ENCODE assay signal across 27 cellular contexts in the genomic region with DNA sequence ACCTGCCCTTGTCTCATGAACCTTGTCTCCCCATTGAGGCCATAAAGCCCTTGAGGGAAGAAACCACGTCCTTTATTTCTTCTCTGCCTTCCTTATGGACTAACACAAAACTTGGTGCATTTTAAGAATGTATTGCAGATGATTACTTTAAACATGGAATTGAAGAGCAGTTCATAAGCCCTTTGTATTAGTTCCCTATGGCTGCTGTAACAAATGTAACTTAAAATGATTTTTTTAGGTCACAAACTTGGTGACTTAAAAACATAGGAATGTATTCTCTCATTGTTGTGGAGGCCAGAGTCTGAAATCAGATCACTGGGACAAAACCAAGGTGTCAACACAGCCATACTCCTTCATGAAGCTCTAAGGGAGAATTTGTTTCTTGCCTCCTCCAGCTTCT.
DNase-seq lines count a peak whose midpoint lies in the region; ATAC-seq, FAIRE-seq and TF ChIP-seq lines count a peak whose summit lies in the region.
"Had no signal": no experiment of that assay in that cellular context is flagged by ENCODE, and none has a peak within 500 bp of the region (broad histone marks: within the 10 kb centered on the region; RNA-seq: fewer than 3 reads in every experiment).

No MANE protein-coding gene starts in this region.

- TF ChIP-seq POLR2A in HCT116 (IDR thresholded peaks at IDR 0.05; ENCODE audit: borderline replicate concordance, extremely low read depth, insufficient read depth, insufficient read length), result no peak
- no peak for TF ChIP-seq POLR2A in IMR-90 (IDR thresholded peaks at IDR 0.05; ENCODE audit: low read depth, low read length)
- no peak for TF ChIP-seq POLR2A in K562 (conservative IDR thresholded peaks at IDR 0.05)

- H4K5ac ChIP-seq in IMR-90 (ENCODE audit: low read depth, low read length), result no peak overlapping the region

- in situ Hi-C loops in IMR-90 (cut with MboI; ENCODE audit: low sequenced_read_pairs) (no loop called here), K562 (cut with MboI) (no loop called here)

- H3K79me2 ChIP-seq in HCT116 (ENCODE audit: insufficient read depth, low read length) (no peaks in the 10 kb centered on the region), K562 (ENCODE audit: control insufficient read depth, insufficient read depth, low read length) (no peaks in the 10 kb centered on the region)

- H3K23ac ChIP-seq in IMR-90 (ENCODE audit: low read depth, low read length) (no peak overlapping the region), mesenchymal stem cell (ENCODE audit: low read length in 2 of 2) (no peak overlapping the region)

- H2BK20ac ChIP-seq in IMR-90 (ENCODE audit: low read depth, low read length), result peak overlapping the region; percentile 22; the same call in 1 of the 2 replicates

- ATAC-seq in HCT116, result no peak
- no peak for ATAC-seq in IMR-90 (ENCODE audit: low read depth)
- ATAC-seq in K562, result no peak
- ATAC-seq in GM21619 (IDR thresholded peaks at IDR 0.05; ENCODE audit: unreplicated experiment), result no peak
- ATAC-seq: GM12878 had no signal

- intact Hi-C loops in HCT116 (cut with micrococcal nuclease), result no loop called here
- intact Hi-C loops in IMR-90 (cut with micrococcal nuclease), result no loop called here
- intact Hi-C loops in K562 (cut with micrococcal nuclease), result no loop called here

- no peaks in the 10 kb centered on the region for H4K20me1 ChIP-seq in HCT116 (ENCODE audit: insufficient read depth)
- H4K20me1 ChIP-seq in IMR-90 (ENCODE audit: insufficient read depth, low read length), result no peaks in the 10 kb centered on the region
- no peaks in the 10 kb centered on the region for H4K20me1 ChIP-seq in K562 (replicated peaks; ENCODE audit: control insufficient read depth, insufficient read depth, low read length)
- H4K20me1 ChIP-seq: BLaER1 had no signal

- H2BK5ac ChIP-seq in IMR-90 (ENCODE audit: low read depth, low read length, poor library complexity, severe bottlenecking) (no peak overlapping the region), mesenchymal stem cell (ENCODE audit: low read depth, low read length, poor library complexity, severe bottlenecking) (no peak overlapping the region)

- no peak overlapping the region for H3K4me3 ChIP-seq in HCT116 (replicated peaks in 1 of 2; ENCODE audit: low read depth in 1 of 2, low read length in 2 of 2)
- no peak overlapping the region for H3K4me3 ChIP-seq in IMR-90 (ENCODE audit: insufficient read depth, low read depth, low read length)
- no peak overlapping the region for H3K4me3 ChIP-seq in K562
- no peak overlapping the region for H3K4me3 ChIP-seq in mesenchymal stem cell (ENCODE audit: insufficient read depth in 1 of 2, low read depth in 1 of 2, low read length in 2 of 2)
- H3K4me3 ChIP-seq: BLaER1, GM12878 had no signal

- dilution Hi-C loops in IMR-90 (cut with HindIII; ENCODE audit: low sequenced_read_pairs, unreplicated experiment), result no loop called here

- H2AK5ac ChIP-seq in IMR-90 (ENCODE audit: low read depth, low read length) (peak overlapping the region; percentile 31; the same call in 1 of the 2 replicates), mesenchymal stem cell (ENCODE audit: low read length, severe bottlenecking) (no peak overlapping the region)

- H3K9ac ChIP-seq in HCT116 (ENCODE audit: low read length), result no peak overlapping the region
- H3K9ac ChIP-seq in IMR-90 (ENCODE audit: low read depth, low read length), result no peak overlapping the region
- no peak overlapping the region for H3K9ac ChIP-seq in K562 (ENCODE audit: insufficient read depth in 1 of 2, low read depth in 2 of 2, low read length in 2 of 2)
- no peak overlapping the region for H3K9ac ChIP-seq in mesenchymal stem cell (ENCODE audit: low read length)
- H3K9ac ChIP-seq: BLaER1 had no signal

- no peak overlapping the region for H3K4ac ChIP-seq in IMR-90 (ENCODE audit: low read depth, low read length)
- H3K4ac ChIP-seq in mesenchymal stem cell (ENCODE audit: low read depth in 1 of 2, low read length in 2 of 2), result no peak overlapping the region

- no peak for TF ChIP-seq RAD21 in HCT116 (IDR thresholded peaks at IDR 0.05; ENCODE audit: low read depth)
- no peak for TF ChIP-seq RAD21 in IMR-90 (IDR thresholded peaks at IDR 0.05; ENCODE audit: low read length)
- TF ChIP-seq RAD21 in K562 (CRISPR knock-in tag; conservative IDR thresholded peaks at IDR 0.05 in 1 of 2, IDR thresholded peaks at IDR 0.05 in 1 of 2), result no peak

- POLR2A ChIA-PET in HCT116 (lab: Charles Lee) (no interaction called here), IMR-90 (lab: Charles Lee; ENCODE audit: unreplicated experiment) (no interaction called here), K562 (lab: Yijun Ruan, JAX) (no interaction called here)

- peak overlapping the region; percentile 29 to 49 for H2BK12ac ChIP-seq in mesenchymal stem cell (ENCODE audit: low read length in 2 of 2)

- CTCF ChIA-PET in HCT116 (lab: Charles Lee), result no interaction called here
- CTCF ChIA-PET in IMR-90 (lab: Yijun Ruan, JAX), result no interaction called here
- CTCF ChIA-PET in K562 (lab: Yijun Ruan, JAX; ENCODE audit: low intra/inter-chr PET ratio), result no interaction called here

- H3K4me1 ChIP-seq in HCT116 (ENCODE audit: control insufficient read depth in 1 of 2, insufficient read depth in 2 of 2, low read length in 2 of 2), result peaks cover 31 to 36% of the 10 kb centered on the region in 2 experiments
- H3K4me1 ChIP-seq in IMR-90 (ENCODE audit: control insufficient read depth, insufficient read depth, low read length), result peaks cover 15% of the 10 kb centered on the region
- H3K4me1 ChIP-seq in K562 (replicated peaks in 1 of 2; ENCODE audit: control insufficient read depth in 2 of 2, insufficient read depth in 2 of 2, low read length in 2 of 2), result peaks cover 0 to 3% of the 10 kb centered on the region in 2 experiments; a peak in 1 of 5 replicates
- H3K4me1 ChIP-seq in mesenchymal stem cell (ENCODE audit: control insufficient read depth, insufficient read depth, low read depth, low read length), result peaks cover 2% of the 10 kb centered on the region
- H3K4me1 ChIP-seq: BLaER1 had no signal

- H2BK15ac ChIP-seq in IMR-90 (ENCODE audit: low read depth, low read length) (no peak overlapping the region), mesenchymal stem cell (ENCODE audit: low read depth, poor library complexity, severe bottlenecking) (no peak overlapping the region)

- H3K9me2 ChIP-seq in HCT116 (ENCODE audit: insufficient read depth), result no peaks in the 10 kb centered on the region

- H3K18ac ChIP-seq in IMR-90 (ENCODE audit: low read depth, low read length) (no peak overlapping the region), mesenchymal stem cell (ENCODE audit: low read depth in 1 of 2, low read length in 2 of 2) (no peak overlapping the region)

- H2AK9ac ChIP-seq in IMR-90 (replicated peaks; ENCODE audit: low read depth, low read length, poor library complexity), result no peak overlapping the region

- H2BK120ac ChIP-seq in IMR-90 (ENCODE audit: low read depth, low read length), result no peak overlapping the region
- H2BK120ac ChIP-seq in mesenchymal stem cell (ENCODE audit: low read depth, low read length), result no peak overlapping the region

- H3K79me1 ChIP-seq in IMR-90 (ENCODE audit: low read depth in 1 of 2, low read length in 2 of 2) (no peaks in the 10 kb centered on the region), mesenchymal stem cell (replicated peaks; ENCODE audit: low read length, poor library complexity, severe bottlenecking) (no peaks in the 10 kb centered on the region)

- H3K27me3 ChIP-seq in HCT116 (ENCODE audit: insufficient read depth, low read length) (no peaks in the 10 kb centered on the region), IMR-90 (ENCODE audit: control insufficient read depth, insufficient read depth, low read length) (no peaks in the 10 kb centered on the region), K562 (ENCODE audit: control insufficient read depth in 2 of 2, insufficient read depth in 2 of 2, low read length in 2 of 2) (0 out of 5 replicates have a peak, but pooled peaks cover 0 to 4% of the 10 kb centered on the region in 2 experiments), mesenchymal stem cell (ENCODE audit: control insufficient read depth in 1 of 2, insufficient read depth in 1 of 2, low read length in 2 of 2) (no peaks in the 10 kb centered on the region)
- H3K27me3 ChIP-seq: BE2C, BLaER1 had no signal

- RAD21 ChIA-PET in HCT116 (lab: Charles Lee; ENCODE audit: low non-redundant PET in 1 of 2, low total read pairs in 2 of 2, uncharacterized antibody in 2 of 2, unreplicated experiment in 2 of 2), result no interaction called here

- BruUV-seq in HCT116 (replicated peaks; lab: Mats Ljungman, UMichigan), result no TSS peak
- no TSS peak for BruUV-seq in IMR-90 (replicated peaks; lab: Mats Ljungman, UMichigan)
- no TSS peak for BruUV-seq in K562 (replicated peaks; lab: Mats Ljungman, UMichigan)

- peaks cover 7% of the 10 kb centered on the region for H3K9me1 ChIP-seq in IMR-90 (ENCODE audit: insufficient read depth, low read length)
- no peaks in the 10 kb centered on the region for H3K9me1 ChIP-seq in K562 (ENCODE audit: control insufficient read depth, insufficient read depth, low read length)

- H3K36me3 ChIP-seq in HCT116 (ENCODE audit: control insufficient read depth in 1 of 2, insufficient read depth in 2 of 2, low read length in 2 of 2) (peaks cover 0 to 3% of the 10 kb centered on the region in 2 experiments; a peak in 1 of 4 replicates), IMR-90 (ENCODE audit: control insufficient read depth, insufficient read depth, low read length) (no peaks in the 10 kb centered on the region), K562 (ENCODE audit: control insufficient read depth, insufficient read depth, low read length) (no peaks in the 10 kb centered on the region), mesenchymal stem cell (ENCODE audit: control insufficient read depth in 1 of 2, insufficient read depth in 2 of 2, low read depth in 1 of 2, low read length in 2 of 2) (no peaks in the 10 kb centered on the region)
- H3K36me3 ChIP-seq: BE2C, BLaER1 had no signal

- DNase-seq in HCT116 (ENCODE audit: low read depth, low spot score), result no peak
- DNase-seq in IMR-90, result no peak
- DNase-seq in K562 (ENCODE audit: extremely low read depth in 1 of 4, low spot score in 3 of 4), result no peak
- DNase-seq in mesenchymal stem cell, result no peak
- no peak for DNase-seq in stimulated activated CD4-positive, alpha-beta T cell treated with anti-CD3 and anti-CD28 coated beads, Interleukin-4, amount 100 ng/mL, for 1 hour
- DNase-seq in activated naive CD4-positive, alpha-beta T cell treated with Interleukin-2 at 50 U/mL for 16 hours, result no peak
- DNase-seq: 8988T; ACHN; BE2C; C1 segment of cervical spinal cord; CD4-positive, alpha-beta memory T cell; CD4-positive, CD25-positive, alpha-beta regulatory T cell; CD8-positive, alpha-beta memory T cell; COR-L47; DMS 273 treated with DMSO at 0.1 percent for 48 hours; DMS153; DMS53; DMS79; DND-41; EL; GDM1 had no signal

- no peak for FAIRE-seq in K562 (lab: Jason Lieb, UNC)
- FAIRE-seq: A204.1, GM12878, GM12892, GM18507 had no signal

- no peak overlapping the region for H3K14ac ChIP-seq in IMR-90 (replicated peaks; ENCODE audit: low read depth, low read length)
- H3K14ac ChIP-seq in mesenchymal stem cell (ENCODE audit: low read length in 2 of 2), result no peak overlapping the region

- H3K27ac ChIP-seq in HCT116 (ENCODE audit: low read depth, low read length) (peak overlapping the region; percentile 95), IMR-90 (ENCODE audit: insufficient read depth, low read length) (no peak overlapping the region), K562 (ENCODE audit: extremely low read depth, low read depth, low read length) (no peak overlapping the region), mesenchymal stem cell (ENCODE audit: low read length, poor library complexity, severe bottlenecking) (no peak overlapping the region)
- H3K27ac ChIP-seq: BLaER1 had no signal

- H3K9me3 ChIP-seq in HCT116 (ENCODE audit: control insufficient read depth in 1 of 2, insufficient read depth in 1 of 2, low read depth in 1 of 2, low read length in 2 of 2) (no peaks in the 10 kb centered on the region), IMR-90 (ENCODE audit: control insufficient read depth, insufficient read depth, low read length) (peaks cover 5% of the 10 kb centered on the region; the same call in 1 of the 2 replicates), K562 (replicated peaks; ENCODE audit: control insufficient read depth, insufficient read depth, low read depth, low read length) (no peaks in the 10 kb centered on the region), mesenchymal stem cell (ENCODE audit: control insufficient read depth, low read length) (peaks cover 3% of the 10 kb centered on the region)
- H3K9me3 ChIP-seq: BE2C had no signal

- WGBS in IMR-90 (ENCODE audit: extremely low coverage in 2 of 2, insufficient read length in 1 of 2), 2 experiments, result no CpG with 5 or more reads among the region's 1 CpG
- 0% methylated on average over 1 of the region's 1 CpG for WGBS in K562 (ENCODE audit: insufficient coverage, low coverage, missing lambda C conversion rate)
- WGBS in mesenchymal stem cell, result no CpG with 5 or more reads among the region's 1 CpG

- no peak for TF ChIP-seq CTCF in HCT116 (IDR thresholded peaks at IDR 0.05 in 2 of 3, conservative IDR thresholded peaks at IDR 0.05 in 1 of 3; ENCODE audit: borderline replicate concordance in 1 of 3, insufficient read depth in 1 of 3, low read depth in 2 of 3, low read length in 2 of 3)
- TF ChIP-seq CTCF in IMR-90 (conservative IDR thresholded peaks at IDR 0.05; ENCODE audit: low read depth, low read length), result no peak
- no peak for TF ChIP-seq CTCF in K562 (IDR thresholded peaks at IDR 0.05 in 2 of 3, conservative IDR thresholded peaks at IDR 0.05 in 1 of 3; ENCODE audit: insufficient read depth in 2 of 3, low read depth in 1 of 3, low read length in 3 of 3)

- H3K4me2 ChIP-seq in HCT116 (ENCODE audit: low read length) (no peak overlapping the region), IMR-90 (ENCODE audit: low read depth, low read length) (no peak overlapping the region), K562 (ENCODE audit: insufficient read depth, low read length) (no peak overlapping the region), mesenchymal stem cell (ENCODE audit: low read length, poor library complexity, severe bottlenecking) (no peak overlapping the region)
- H3K4me2 ChIP-seq: BLaER1 had no signal

- H4K8ac ChIP-seq in IMR-90 (ENCODE audit: low read depth in 2 of 2, low read length in 2 of 2), result no peak overlapping the region
- H4K8ac ChIP-seq in mesenchymal stem cell (ENCODE audit: low read length), result no peak overlapping the region

- TF ChIP-seq EP300 in K562 (IDR thresholded peaks at IDR 0.05; ENCODE audit: low read length), result no peak

- no peak overlapping the region for H4K91ac ChIP-seq in IMR-90 (ENCODE audit: insufficient read depth, low read depth, low read length)
- no peak overlapping the region for H4K91ac ChIP-seq in mesenchymal stem cell (ENCODE audit: low read length)

- no peak overlapping the region for H3K56ac ChIP-seq in IMR-90 (ENCODE audit: extremely low read depth, insufficient read depth, low read length)

- no peak overlapping the region for H2AFZ ChIP-seq in HCT116 (ENCODE audit: low read depth, low read length, poor library complexity, severe bottlenecking)
- no peak overlapping the region for H2AFZ ChIP-seq in IMR-90 (replicated peaks; ENCODE audit: low read length, poor library complexity)
- no peak overlapping the region for H2AFZ ChIP-seq in K562 (ENCODE audit: low read depth, low read length)
- H2AFZ ChIP-seq in mesenchymal stem cell (ENCODE audit: low read depth, low read length), result no peak overlapping the region
